Comparison of ENCODE assay signal across 11 cellular contexts in the genomic region with DNA sequence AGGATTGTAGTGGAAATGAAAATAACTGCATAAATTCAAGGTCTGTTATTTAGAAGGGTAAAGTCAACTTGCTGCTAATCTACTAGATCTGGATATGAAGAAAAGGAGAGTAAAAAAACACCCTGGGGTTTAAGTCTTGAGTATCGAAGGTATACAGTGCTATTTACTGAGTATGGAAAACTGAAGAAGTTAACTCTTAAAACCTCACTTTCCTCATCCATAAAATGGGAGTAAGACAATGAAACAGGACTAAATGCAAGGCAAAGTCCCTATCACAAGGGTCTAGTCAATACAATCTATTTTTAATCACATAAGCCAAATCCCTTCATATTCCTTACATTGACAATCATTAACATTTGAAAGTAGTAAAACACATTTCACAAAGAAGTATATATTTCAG. TPM values are rescaled to one million over a fixed set of nuclear protein-coding genes. Genes with fewer than 3 reads are reported as not detected.
A peak's percentile ranks its signal among the peaks of the same experiment; 100 is the strongest.
DNase-seq lines count a peak whose midpoint lies in the region; ATAC-seq and TF ChIP-seq lines count a peak whose summit lies in the region.
"Had no signal": no experiment of that assay in that cellular context is flagged by ENCODE, and none has a peak within 500 bp of the region (broad histone marks: within the 10 kb centered on the region; RNA-seq: fewer than 3 reads in every experiment).

No MANE protein-coding gene starts in this region.

- H3K9me3 ChIP-seq in HUES64 (ENCODE audit: insufficient read depth, low read depth, low read length), result no peaks in the 10 kb centered on the region
- H3K9me3 ChIP-seq: adrenal gland, heart right ventricle had no signal

- H3K27ac Mint-ChIP-seq in Calu3 (ENCODE audit: unreplicated experiment), result peak overlapping the region; percentile 71
- H3K27ac Mint-ChIP-seq in activated naive CD8-positive, alpha-beta T cell treated with anti-CD3 and anti-CD28 coated beads, Interleukin-2, amount 50 U/mL, for 24 hours, result peak overlapping the region; percentile 30
- peak overlapping the region in 1 of 10 donors; percentile 6 for H3K27ac Mint-ChIP-seq in naive thymus-derived CD8-positive, alpha-beta T cell

- intact Hi-C loops in Calu3 (cut with micrococcal nuclease; ENCODE audit: unreplicated experiment), result no loop called here

- H3K27me3 ChIP-seq in HUES64 (ENCODE audit: insufficient read depth, low read length), result no peaks in the 10 kb centered on the region
- H3K27me3 ChIP-seq: adrenal gland, heart right ventricle had no signal

- CTCF ChIA-PET in Calu3 (lab: Charles Lee), result no interaction called here

- H3K36me3 ChIP-seq in HUES64 (ENCODE audit: insufficient read depth, low read length), result peaks cover 46% of the 10 kb centered on the region
- H3K36me3 ChIP-seq: adrenal gland had no signal

- peaks cover 51% of the 10 kb centered on the region for H3K4me1 ChIP-seq in HUES64 (ENCODE audit: insufficient read depth, low read length)

- no peaks in the 10 kb centered on the region for H3K9me3 Mint-ChIP-seq in Calu3 (ENCODE audit: low read depth, unreplicated experiment)
- H3K9me3 Mint-ChIP-seq in activated naive CD8-positive, alpha-beta T cell treated with anti-CD3 and anti-CD28 coated beads, Interleukin-2, amount 50 U/mL, for 24 hours, result no peaks in the 10 kb centered on the region
- no peaks in the 10 kb centered on the region for H3K9me3 Mint-ChIP-seq in naive thymus-derived CD8-positive, alpha-beta T cell

- peaks cover 40% of the 10 kb centered on the region for H3K36me3 Mint-ChIP-seq in Calu3 (ENCODE audit: insufficient read depth, unreplicated experiment)
- peaks cover 64% of the 10 kb centered on the region for H3K36me3 Mint-ChIP-seq in activated naive CD8-positive, alpha-beta T cell treated with anti-CD3 and anti-CD28 coated beads, Interleukin-2, amount 50 U/mL, for 24 hours (ENCODE audit: low read depth)
- peaks cover 0 to 15% (median 3%) of the 10 kb centered on the region in 3 donors for H3K36me3 Mint-ChIP-seq in naive thymus-derived CD8-positive, alpha-beta T cell

- no peak for DNase-seq in Calu3
- DNase-seq in activated naive CD8-positive, alpha-beta T cell treated with anti-CD3 and anti-CD28 coated beads, Interleukin-2, amount 50 U/mL, for 24 hours, result no peak
- DNase-seq in naive thymus-derived CD8-positive, alpha-beta T cell, result no peak
- no peak for DNase-seq in HuH-7 (ENCODE audit: low spot score)
- DNase-seq in ecto neural progenitor cell (ENCODE audit: low spot score), result no peak
- DNase-seq in NCI-H2171 (lab: John Stamatoyannopoulos, UW), result no peak
- DNase-seq: adrenal gland, GDM1, heart right ventricle had no signal

- no peaks in the 10 kb centered on the region for H3K27me3 Mint-ChIP-seq in Calu3 (ENCODE audit: unreplicated experiment)
- H3K27me3 Mint-ChIP-seq in activated naive CD8-positive, alpha-beta T cell treated with anti-CD3 and anti-CD28 coated beads, Interleukin-2, amount 50 U/mL, for 24 hours, result peaks cover 4% of the 10 kb centered on the region
- peaks cover 0 to 3% (median 0%) of the 10 kb centered on the region in 5 donors for H3K27me3 Mint-ChIP-seq in naive thymus-derived CD8-positive, alpha-beta T cell

- peak overlapping the region; percentile 90 for H3K4me3 ChIP-seq in HUES64 (ENCODE audit: low read length)
- H3K4me3 ChIP-seq: adrenal gland had no signal

- peaks cover 38% of the 10 kb centered on the region for H3K4me1 Mint-ChIP-seq in Calu3 (ENCODE audit: low read depth, unreplicated experiment)
- H3K4me1 Mint-ChIP-seq in activated naive CD8-positive, alpha-beta T cell treated with anti-CD3 and anti-CD28 coated beads, Interleukin-2, amount 50 U/mL, for 24 hours, result peaks cover 74% of the 10 kb centered on the region
- H3K4me1 Mint-ChIP-seq in naive thymus-derived CD8-positive, alpha-beta T cell, result peaks cover 18 to 74% (median 46%) of the 10 kb centered on the region in 4 donors

- no peak overlapping the region for H3K27ac ChIP-seq in HUES64 (ENCODE audit: low read depth, low read length)
- H3K27ac ChIP-seq: adrenal gland, heart right ventricle had no signal

- 80% methylated on average over 1 of the region's 1 CpG for WGBS in HUES64

- H3K4me3 Mint-ChIP-seq in Calu3 (ENCODE audit: low read depth, unreplicated experiment), result peak overlapping the region; percentile 91
- peak overlapping the region; percentile 93 for H3K4me3 Mint-ChIP-seq in activated naive CD8-positive, alpha-beta T cell treated with anti-CD3 and anti-CD28 coated beads, Interleukin-2, amount 50 U/mL, for 24 hours
- peak overlapping the region in 6 of 10 donors; percentile 29 to 76 (median 48) for H3K4me3 Mint-ChIP-seq in naive thymus-derived CD8-positive, alpha-beta T cell

- POLR2A ChIA-PET in naive thymus-derived CD8-positive, alpha-beta T cell (lab: Charles Lee), result no interaction called here

- no peak for ATAC-seq in activated naive CD8-positive, alpha-beta T cell treated with anti-CD3 and anti-CD28 coated beads, Interleukin-2, amount 50 U/mL, for 24 hours
- no peak for ATAC-seq in naive thymus-derived CD8-positive, alpha-beta T cell
- no peak for ATAC-seq in GM21528 (IDR thresholded peaks at IDR 0.05; ENCODE audit: low FRiP score, unreplicated experiment)
- ATAC-seq: heart right ventricle had no signal

- no peak for TF ChIP-seq CTCF in Calu3 (IDR thresholded peaks at IDR 0.05; ENCODE audit: unreplicated experiment)

- no TSS peak for BruUV-seq in Calu3 (replicated peaks; lab: Mats Ljungman, UMichigan)

- peak overlapping the region; percentile 93 for H3K9ac ChIP-seq in HUES64 (ENCODE audit: low read depth, low read length)

RNA-seq across cellular contexts. Expression of gene FBXO5, which starts 2.2 kb away (rescaled TPM):
- 17.6 and 21.1 TPM in 2 replicates for total RNA-seq in Calu3 (2022)
- 44.3 TPM for polyA plus RNA-seq in HUES64 (2013, experiment 1 of 2)
- polyA plus RNA-seq in HUES64 (2013, experiment 2 of 2), result 51.1 TPM
- 1 to 10 TPM; 7.8 TPM for total RNA-seq in naive thymus-derived CD8-positive, alpha-beta T cell
- polyA plus RNA-seq in naive thymus-derived CD8-positive, alpha-beta T cell, result 1 to 10 TPM; 4.3 to 7.1 (median 5.9) TPM

RNA-seq across cellular contexts. Expression of gene MTRF1L, which starts 21.9 kb away (rescaled TPM):
- 15.9 and 16.2 TPM in 2 replicates for total RNA-seq in Calu3 (2022)
- polyA plus RNA-seq in HUES64 (2013, experiment 1 of 2), result 18.6 TPM
- 14.8 TPM for polyA plus RNA-seq in HUES64 (2013, experiment 2 of 2)
- total RNA-seq in naive thymus-derived CD8-positive, alpha-beta T cell, result 10 to 100 TPM; 14.6 to 17.4 TPM
- 1 to 10 TPM; 7.3 to 9.5 (median 7.7) TPM for polyA plus RNA-seq in naive thymus-derived CD8-positive, alpha-beta T cell
